ENCODE assay signal across 14 cellular contexts in the genomic region with DNA sequence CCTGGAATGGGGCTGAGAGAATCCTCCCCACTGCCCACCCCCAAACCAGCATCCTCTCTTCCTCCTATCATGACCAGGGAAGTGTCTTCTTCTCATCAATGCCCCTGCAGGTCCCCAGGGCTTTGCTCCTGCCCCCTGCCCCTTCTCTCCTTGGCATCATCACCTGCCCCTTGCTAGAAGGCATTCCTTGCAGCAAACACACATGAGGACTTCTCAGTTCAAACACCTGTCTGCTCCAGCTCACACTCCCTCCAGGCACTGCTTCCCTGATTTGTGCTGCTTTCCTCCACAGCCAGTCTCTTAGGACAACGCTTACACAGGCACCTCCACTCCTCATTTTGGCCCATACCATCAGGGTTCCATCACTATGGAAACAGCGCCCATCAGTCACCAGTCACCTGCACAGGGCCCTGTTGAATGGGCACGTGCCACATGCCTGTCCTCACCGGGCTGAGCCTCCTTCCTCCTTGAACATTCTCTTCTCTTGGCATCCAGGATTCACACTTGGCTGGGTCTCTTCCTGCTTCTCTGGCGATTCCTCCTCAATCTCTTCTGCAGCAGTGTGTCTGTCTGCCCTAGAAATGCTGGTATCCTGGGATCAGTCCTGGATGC.
"Had no signal": no experiment of that assay in that cellular context is flagged by ENCODE, and none has a peak within 500 bp of the region (broad histone marks: within the 10 kb centered on the region; RNA-seq: fewer than 3 reads in every experiment).

No MANE protein-coding gene starts in this region.

- H3K36me3 Mint-ChIP-seq: mesothelial cell of epicardium, WTC11 had no signal

- ATAC-seq: body of pancreas, foreskin keratinocyte, lower lobe of right lung, right cardiac atrium, WTC11 had no signal

- H3K9me3 Mint-ChIP-seq: immature natural killer cell, WTC11 had no signal

- H3K4me1 Mint-ChIP-seq: WTC11 had no signal

- H3K27ac Mint-ChIP-seq: mesothelial cell of epicardium, WTC11 had no signal

- H3K4me3 Mint-ChIP-seq: immature natural killer cell, mesothelial cell of epicardium, WTC11 had no signal

- DNase-seq: activated naive CD4-positive, alpha-beta T cell treated with anti-CD3 and anti-CD28 coated beads, Interleukin-2, amount 50 U/mL, for 16 hours; amygdala; body of pancreas; effector memory CD4-positive, alpha-beta T cell; foreskin keratinocyte; immature natural killer cell; lower lobe of right lung; right cardiac atrium; small intestine; stimulated activated CD4-positive, alpha-beta T cell treated with anti-CD3 and anti-CD28 coated beads, Interleukin-4, amount 100 ng/mL, for 4 hours; SW 1271; testis had no signal
